In the genomic region with DNA sequence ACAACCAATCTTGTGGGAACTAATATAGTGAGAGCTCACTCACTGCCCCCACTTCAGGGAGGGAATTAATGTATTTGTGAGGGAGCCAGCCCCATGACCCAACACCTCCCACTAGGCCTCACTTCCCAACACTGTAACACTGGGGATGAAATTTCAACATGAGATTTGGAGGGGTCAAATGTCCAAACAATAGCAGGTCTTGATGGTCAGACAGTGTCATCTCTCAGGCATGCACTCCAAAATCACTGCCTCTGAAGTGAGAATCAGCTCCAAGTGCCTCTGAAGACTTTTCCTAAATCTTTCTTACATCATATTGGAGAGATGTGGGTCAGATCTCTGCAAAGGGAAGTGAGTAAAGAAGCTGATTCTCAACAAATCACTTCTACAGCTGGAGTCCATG, we compare ENCODE assay signal across 17 cellular contexts. TPM values are rescaled to one million over a fixed set of nuclear protein-coding genes. Genes with fewer than 3 reads are reported as not detected.
DNase-seq lines count a peak whose midpoint lies in the region; ATAC-seq and TF ChIP-seq lines count a peak whose summit lies in the region.
"Had no signal": no experiment of that assay in that cellular context is flagged by ENCODE, and none has a peak within 500 bp of the region (broad histone marks: within the 10 kb centered on the region; RNA-seq: fewer than 3 reads in every experiment).

No MANE protein-coding gene starts in this region.

- no peak overlapping the region for H3K4ac ChIP-seq in mesenchymal stem cell (ENCODE audit: low read depth in 1 of 2, low read length in 2 of 2)

- no peak for TF ChIP-seq CTCF in AG10803 (conservative IDR thresholded peaks at IDR 0.05; ENCODE audit: low read length)
- TF ChIP-seq CTCF in fibroblast of mammary gland (conservative IDR thresholded peaks at IDR 0.05; ENCODE audit: control insufficient read depth, insufficient read depth, low read depth, low read length), result no peak

- no peak overlapping the region for H2BK12ac ChIP-seq in mesenchymal stem cell (ENCODE audit: low read length in 2 of 2)

- no peak overlapping the region for H4K8ac ChIP-seq in mesenchymal stem cell (ENCODE audit: low read length)

- H2AFZ ChIP-seq in mesenchymal stem cell (ENCODE audit: low read depth, low read length), result no peak overlapping the region
- H2AFZ ChIP-seq: GM23248 had no signal

- H3K36me3 ChIP-seq in mesenchymal stem cell (ENCODE audit: control insufficient read depth in 1 of 2, insufficient read depth in 2 of 2, low read depth in 1 of 2, low read length in 2 of 2), result no peaks in the 10 kb centered on the region
- H3K36me3 ChIP-seq: BE2C, HAP-1 had no signal

- H3K27me3 ChIP-seq in mesenchymal stem cell (ENCODE audit: control insufficient read depth in 1 of 2, insufficient read depth in 1 of 2, low read length in 2 of 2), result peaks cover 0 to 4% of the 10 kb centered on the region in 2 experiments
- H3K27me3 ChIP-seq: BE2C had no signal

- H2AK5ac ChIP-seq in mesenchymal stem cell (ENCODE audit: low read length, severe bottlenecking), result no peak overlapping the region

- ATAC-seq in HG02642 (IDR thresholded peaks at IDR 0.05; ENCODE audit: poor library complexity, unreplicated experiment), result no peak

- no peak overlapping the region for H3K18ac ChIP-seq in mesenchymal stem cell (ENCODE audit: low read depth in 1 of 2, low read length in 2 of 2)

- H3K4me3 ChIP-seq in AG10803 (ENCODE audit: low read length) (no peak overlapping the region), fibroblast of mammary gland (ENCODE audit: control insufficient read depth, low read depth, low read length) (no peak overlapping the region), mesenchymal stem cell (ENCODE audit: insufficient read depth in 1 of 2, low read depth in 1 of 2, low read length in 2 of 2) (peak overlapping the region in 1 of 2 experiments; percentile 32)
- H3K4me3 ChIP-seq: GM23248, HAP-1 had no signal

- H3K4me1 ChIP-seq in mesenchymal stem cell (ENCODE audit: control insufficient read depth, insufficient read depth, low read depth, low read length), result no peaks in the 10 kb centered on the region
- H3K4me1 ChIP-seq: BE2C, HAP-1 had no signal

- H2BK5ac ChIP-seq in mesenchymal stem cell (ENCODE audit: low read depth, low read length, poor library complexity, severe bottlenecking), result no peak overlapping the region

- H2BK15ac ChIP-seq in mesenchymal stem cell (ENCODE audit: low read depth, poor library complexity, severe bottlenecking), result no peak overlapping the region

- no peak overlapping the region for H3K23ac ChIP-seq in mesenchymal stem cell (ENCODE audit: low read length in 2 of 2)

- H3K27ac ChIP-seq in mesenchymal stem cell (ENCODE audit: low read length, poor library complexity, severe bottlenecking), result no peak overlapping the region
- H3K27ac ChIP-seq: C4-2B, GM23248 had no signal

- DNase-seq in AG10803 (ENCODE audit: low read depth), result peak; percentile 3
- DNase-seq in fibroblast of mammary gland (ENCODE audit: low read depth), result peak; percentile 19
- no peak for DNase-seq in mesenchymal stem cell
- no peak for DNase-seq in hippocampal formation (lab: John Stamatoyannopoulos, UW)
- no peak for DNase-seq in SKM-1 (lab: John Stamatoyannopoulos, UW; ENCODE audit: unreplicated experiment)
- DNase-seq in activated gamma-delta T cell treated with Interleukin-2 at 50 U/mL for 16 hours, result no peak
- DNase-seq: 8988T; BE2C; CD4-positive, alpha-beta memory T cell; DMS 273 treated with DMSO at 0.1 percent for 48 hours; DMS53; DND-41; EL had no signal

- H3K9me3 ChIP-seq in mesenchymal stem cell (ENCODE audit: control insufficient read depth, low read length), result no peaks in the 10 kb centered on the region
- H3K9me3 ChIP-seq: BE2C, HAP-1 had no signal

- peak overlapping the region; percentile 57 for H3K9ac ChIP-seq in mesenchymal stem cell (ENCODE audit: low read length)
- H3K9ac ChIP-seq: GM23248 had no signal

- H2BK120ac ChIP-seq in mesenchymal stem cell (ENCODE audit: low read depth, low read length), result no peak overlapping the region

- no peak overlapping the region for H4K91ac ChIP-seq in mesenchymal stem cell (ENCODE audit: low read length)

- H3K79me1 ChIP-seq in mesenchymal stem cell (replicated peaks; ENCODE audit: low read length, poor library complexity, severe bottlenecking), result no peaks in the 10 kb centered on the region

- H3K4me2 ChIP-seq in mesenchymal stem cell (ENCODE audit: low read length, poor library complexity, severe bottlenecking), result no peak overlapping the region

- no peak overlapping the region for H3K14ac ChIP-seq in mesenchymal stem cell (ENCODE audit: low read length in 2 of 2)

RNA-seq across cellular contexts. Expression of a gene that starts 13.8 kb away (rescaled TPM):
- 7.1 TPM for polyA plus RNA-seq in mesenchymal stem cell (2013, experiment 1 of 2)
- polyA plus RNA-seq in mesenchymal stem cell (2013, experiment 2 of 2), result 7.4 TPM

Comparison
In these comparisons a context has a peak if more than half of its experiments do, and no peak if none do; other contexts are left out.
1. DNase-seq: peak in AG10803 (single experiment) and fibroblast of mammary gland (single experiment); none in mesenchymal stem cell (single experiment), hippocampal formation (0 of 2), SKM-1 (single experiment) and activated gamma-delta T cell treated with Interleukin-2 at 50 U/mL for 16 hours (single experiment).